19 cellular contexts compared by ENCODE assay signal in the genomic region with DNA sequence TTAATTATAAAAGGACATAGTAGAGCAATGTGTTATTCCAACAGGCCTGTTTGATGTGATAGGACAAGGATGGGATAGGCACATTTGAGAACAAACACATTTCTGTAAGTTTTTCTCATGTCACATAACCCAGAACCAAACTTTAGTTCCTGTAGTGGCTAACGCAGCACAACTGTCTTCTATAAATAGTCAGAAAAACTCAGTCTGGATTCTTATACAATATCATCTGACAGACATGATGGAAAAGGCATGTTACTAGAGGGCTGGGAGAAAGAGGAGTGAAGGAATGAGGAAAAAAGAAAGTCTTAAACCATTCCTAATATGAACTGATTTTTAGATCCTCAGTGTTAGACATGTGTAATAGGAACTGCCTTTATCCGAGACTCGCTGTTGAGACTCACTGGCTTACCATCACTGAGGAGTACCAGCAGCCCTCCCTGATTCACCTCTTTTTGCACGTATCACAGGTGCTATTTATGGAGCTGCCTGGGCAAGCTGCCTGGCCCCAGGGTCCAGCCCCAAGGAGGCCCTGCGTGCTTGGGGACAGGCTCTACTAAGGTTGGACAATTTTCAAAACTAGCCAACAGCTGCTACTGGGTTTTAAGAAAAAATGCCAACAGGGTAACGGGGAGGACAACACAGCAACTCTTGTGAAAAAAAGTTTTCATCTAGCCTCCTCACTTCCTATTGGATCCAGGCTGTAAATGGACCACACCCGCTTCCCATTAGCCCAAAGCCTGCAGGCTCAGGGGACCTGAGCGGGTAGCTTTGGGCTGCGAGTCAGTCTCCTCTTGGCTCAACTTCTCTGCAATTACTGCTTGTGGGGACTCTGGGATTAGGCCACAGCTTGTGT. TPM values are rescaled to one million over a fixed set of nuclear protein-coding genes. Genes with fewer than 3 reads are reported as not detected.
DNase-seq lines count a peak whose midpoint lies in the region; ATAC-seq and TF ChIP-seq lines count a peak whose summit lies in the region.
"Had no signal": no experiment of that assay in that cellular context is flagged by ENCODE, and none has a peak within 500 bp of the region (broad histone marks: within the 10 kb centered on the region; RNA-seq: fewer than 3 reads in every experiment).

No MANE protein-coding gene starts in this region.

- no peaks in the 10 kb centered on the region for H3K4me1 Mint-ChIP-seq in activated CD4-positive, alpha-beta memory T cell treated with anti-CD3 and anti-CD28 coated beads for 36 hours (ENCODE audit: low read depth)
- H3K4me1 Mint-ChIP-seq: natural killer cell had no signal

- H3K27ac ChIP-seq in GM23248 (no peak overlapping the region), mammary epithelial cell (ENCODE audit: insufficient read depth, low read depth, low read length) (no peak overlapping the region), gastrocnemius medialis (peak overlapping the region; percentile 79 to 83 (median 80))

- H3K27me3 Mint-ChIP-seq in activated CD4-positive, alpha-beta memory T cell treated with anti-CD3 and anti-CD28 coated beads for 36 hours, result no peaks in the 10 kb centered on the region

- H3K4me1 ChIP-seq in GM23248 (ENCODE audit: insufficient read depth) (no peaks in the 10 kb centered on the region; the same call in 1 of the 2 replicates), mammary epithelial cell (ENCODE audit: insufficient read depth, low read length) (no peaks in the 10 kb centered on the region), gastrocnemius medialis (peaks cover 35 to 39% of the 10 kb centered on the region in 2 donors)

- POLR2A ChIA-PET in activated CD4-positive, alpha-beta memory T cell treated with anti-CD3 and anti-CD28 coated beads for 36 hours (lab: Charles Lee), result no interaction called here

- DNase-seq in GM23248 (peak; percentile 47), mammary epithelial cell (no peak), left cardiac atrium (peak; percentile 35), gastrocnemius medialis (peak; percentile 35 to 83), GM19240 (ENCODE audit: insufficient read length, low spot score) (no peak), SHP77 (lab: John Stamatoyannopoulos, UW) (no peak)
- no peak for DNase-seq in activated CD4-positive, alpha-beta memory T cell treated with anti-CD3 and anti-CD28 coated beads for 36 hours
- DNase-seq: activated CD4-positive, alpha-beta T cell treated with anti-CD3 and anti-CD28 coated beads for 1 hour; activated CD8-positive, alpha-beta memory T cell treated with anti-CD3 and anti-CD28 coated beads, Interleukin-2, amount 50 U/mL, for 48 hours; activated naive CD4-positive, alpha-beta T cell treated with anti-CD3 and anti-CD28 coated beads, Interleukin-2, amount 50 U/mL, for 16 hours; H7; hippocampal formation; natural killer cell; NCI-H146; NCI-H510A treated with DMSO at 0.1 percent for 48 hours had no signal

- BruUV-seq in mammary epithelial cell (replicated peaks; lab: Mats Ljungman, UMichigan), result no TSS peak

- TF ChIP-seq CTCF in mammary epithelial cell (conservative IDR thresholded peaks at IDR 0.05 in 1 of 2, IDR thresholded peaks at IDR 0.05 in 1 of 2; ENCODE audit: extremely low read depth in 1 of 2, insufficient read depth in 1 of 2, low read depth in 1 of 2, low read length in 2 of 2) (no peak), gastrocnemius medialis (IDR thresholded peaks at IDR 0.05 in 4 of 5, conservative IDR thresholded peaks at IDR 0.05 in 1 of 5) (no peak)

- H3K4me2 ChIP-seq in GM23248 (ENCODE audit: unreplicated experiment), result no peak overlapping the region
- H3K4me2 ChIP-seq in mammary epithelial cell (ENCODE audit: insufficient read depth, low read depth, low read length), result no peak overlapping the region
- H3K4me2 ChIP-seq: smooth muscle cell had no signal

- no peaks in the 10 kb centered on the region for H3K9me3 Mint-ChIP-seq in activated CD4-positive, alpha-beta memory T cell treated with anti-CD3 and anti-CD28 coated beads for 36 hours
- H3K9me3 Mint-ChIP-seq: natural killer cell; stimulated activated naive CD8-positive, alpha-beta T cell treated with anti-CD3 and anti-CD28 coated beads, Interleukin-15, Interleukin-2, amounts not matched to agents 100 ng/mL and 50 ng/mL, for 24 hours had no signal

- dilution Hi-C loops in mammary epithelial cell (cut with HindIII; ENCODE audit: low sequenced_read_pairs), result loop anchor here (5.0 kb wide), 1 partner anchor 41 kb away; no protein-coding TSS in a partner anchor

- H3K4me3 Mint-ChIP-seq in activated CD4-positive, alpha-beta memory T cell treated with anti-CD3 and anti-CD28 coated beads for 36 hours, result no peak overlapping the region
- H3K4me3 Mint-ChIP-seq: natural killer cell; stimulated activated naive CD8-positive, alpha-beta T cell treated with anti-CD3 and anti-CD28 coated beads, Interleukin-15, Interleukin-2, amounts not matched to agents 100 ng/mL and 50 ng/mL, for 24 hours had no signal

- H3K27me3 ChIP-seq in GM23248 (replicated peaks; ENCODE audit: insufficient read depth), result no peaks in the 10 kb centered on the region
- H3K27me3 ChIP-seq in mammary epithelial cell (ENCODE audit: insufficient read depth, low read length), result no peaks in the 10 kb centered on the region
- H3K27me3 ChIP-seq in gastrocnemius medialis, result no peaks in the 10 kb centered on the region

- no peaks in the 10 kb centered on the region for H3K36me3 Mint-ChIP-seq in activated CD4-positive, alpha-beta memory T cell treated with anti-CD3 and anti-CD28 coated beads for 36 hours
- H3K36me3 Mint-ChIP-seq: natural killer cell had no signal

- H3K4me3 ChIP-seq in GM23248, result no peak overlapping the region
- H3K4me3 ChIP-seq in mammary epithelial cell (replicated peaks in 1 of 3; ENCODE audit: insufficient read depth in 1 of 3, low read depth in 2 of 3, low read length in 3 of 3), result no peak overlapping the region
- peak overlapping the region; percentile 2 to 26 (median 20) for H3K4me3 ChIP-seq in gastrocnemius medialis
- H3K4me3 ChIP-seq: smooth muscle cell had no signal

- H3K9ac ChIP-seq in GM23248 (no peak overlapping the region), mammary epithelial cell (ENCODE audit: insufficient read depth, low read length) (no peak overlapping the region)

- in situ Hi-C loops in GM23248 (cut with MboI), result no loop called here
- in situ Hi-C loops in mammary epithelial cell (cut with MboI; ENCODE audit: low sequenced_read_pairs in 2 of 2), result no loop called here
- in situ Hi-C loops in gastrocnemius medialis (cut with MboI; ENCODE audit: low sequenced_read_pairs in 4 of 4), result no loop called here

- H3K9me3 ChIP-seq in GM23248 (ENCODE audit: low read depth) (no peaks in the 10 kb centered on the region), mammary epithelial cell (replicated peaks; ENCODE audit: insufficient read depth, low read length) (no peaks in the 10 kb centered on the region), gastrocnemius medialis (no peaks in the 10 kb centered on the region)

- 21 to 22% methylated on average over 9 of the region's 9 CpGs for WGBS in GM23248 (ENCODE audit: low coverage in 1 of 2, low lambda C conversion rate in 2 of 2, missing lambda C conversion rate in 2 of 2), 2 experiments
- 75% methylated on average over 9 of the region's 9 CpGs for WGBS in mammary epithelial cell (ENCODE audit: low coverage, missing lambda C conversion rate)

- CTCF ChIA-PET in mammary epithelial cell (lab: Charles Lee; ENCODE audit: low non-redundant PET), result no interaction called here
- CTCF ChIA-PET in activated CD4-positive, alpha-beta memory T cell treated with anti-CD3 and anti-CD28 coated beads for 36 hours (lab: Charles Lee), result no interaction called here

- H2AFZ ChIP-seq in GM23248 (no peak overlapping the region; the same call in 1 of the 2 replicates), mammary epithelial cell (ENCODE audit: low read depth, low read length) (peak overlapping the region; percentile 25)

- peak in 1 of 2 donors; percentile 42 for TF ChIP-seq POLR2A in gastrocnemius medialis (IDR thresholded peaks at IDR 0.05)

- ATAC-seq in left cardiac atrium (peak; percentile 88 to 91), gastrocnemius medialis (peak; percentile 84 to 86), GM19351 (IDR thresholded peaks at IDR 0.05; ENCODE audit: unreplicated experiment) (no peak)
- ATAC-seq: left lobe of liver, natural killer cell had no signal

- no peaks in the 10 kb centered on the region for H3K9me2 ChIP-seq in GM23248 (ENCODE audit: insufficient read depth)

- no peak overlapping the region for H3K27ac Mint-ChIP-seq in activated CD4-positive, alpha-beta memory T cell treated with anti-CD3 and anti-CD28 coated beads for 36 hours
- H3K27ac Mint-ChIP-seq: natural killer cell; stimulated activated naive CD8-positive, alpha-beta T cell treated with anti-CD3 and anti-CD28 coated beads, Interleukin-15, Interleukin-2, amounts not matched to agents 100 ng/mL and 50 ng/mL, for 24 hours had no signal

- H3K36me3 ChIP-seq in GM23248 (ENCODE audit: low read depth), result no peaks in the 10 kb centered on the region
- no peaks in the 10 kb centered on the region for H3K36me3 ChIP-seq in mammary epithelial cell (ENCODE audit: insufficient read depth, low read length)
- H3K36me3 ChIP-seq in gastrocnemius medialis, result no peaks in the 10 kb centered on the region

- H3F3A ChIP-seq in GM23248 (ENCODE audit: insufficient read depth), result no peaks in the 10 kb centered on the region

- intact Hi-C loops in mammary epithelial cell (cut with micrococcal nuclease) (no loop called here), left cardiac atrium (cut with DNase I) (no loop called here), gastrocnemius medialis (cut with DNase I; ENCODE audit: low total_unique reads) (loop anchor here (1.0 kb wide), 1 partner anchor 120 kb away; no protein-coding TSS in a partner anchor)
- intact Hi-C loops in activated CD4-positive, alpha-beta memory T cell treated with anti-CD3 and anti-CD28 coated beads for 36 hours (cut with micrococcal nuclease), result no loop called here

- H4K20me1 ChIP-seq in GM23248 (ENCODE audit: insufficient read depth), result no peaks in the 10 kb centered on the region
- no peaks in the 10 kb centered on the region for H4K20me1 ChIP-seq in mammary epithelial cell (ENCODE audit: insufficient read depth, low read length)

- H3K79me2 ChIP-seq in GM23248 (ENCODE audit: insufficient read depth) (no peaks in the 10 kb centered on the region), mammary epithelial cell (ENCODE audit: insufficient read depth, low read length) (no peaks in the 10 kb centered on the region)

RNA-seq across cellular contexts. Expression of a gene that starts 30.7 kb away (rescaled TPM):
- 204 and 214 TPM in 2 replicates for total RNA-seq in GM23248 (2014; rRNA removed; shearing (Covaris generic))
- 156 and 165 TPM in 2 replicates for polyA plus RNA-seq in GM23248 (2016; fragmentation: Nextera tagmentation; extraction: Ambion mirVana)
- total RNA-seq in mammary epithelial cell, result 100 to 1,000 TPM; 166 to 276 TPM
- polyA plus RNA-seq in mammary epithelial cell, result 229 TPM
- polyA minus RNA-seq in mammary epithelial cell, result 119 TPM
- 100 to 1,000 TPM; 103 to 122 TPM for total RNA-seq in left cardiac atrium
- 100 to 1,000 TPM; 249 to 353 (median 311) TPM for total RNA-seq in gastrocnemius medialis
- 100 to 1,000 TPM; 388 to 398 TPM for total RNA-seq in activated CD4-positive, alpha-beta memory T cell treated with anti-CD3 and anti-CD28 coated beads for 36 hours

Comparison
In these comparisons a context has a peak if more than half of its experiments do, and no peak if none do; other contexts are left out.
1. DNase-seq: peak in GM23248 (single experiment), left cardiac atrium (single experiment) and gastrocnemius medialis (2 of 2); none in mammary epithelial cell (single experiment), GM19240 (single experiment), activated CD4-positive, alpha-beta memory T cell treated with anti-CD3 and anti-CD28 coated beads for 36 hours (single experiment) and SHP77 (0 of 2).
2. H3K27ac ChIP-seq: peak in gastrocnemius medialis (4 of 4); none in GM23248 (single experiment) and mammary epithelial cell (single experiment).
3. H3K4me3 ChIP-seq: peak in gastrocnemius medialis (4 of 4); none in GM23248 (single experiment) and mammary epithelial cell (0 of 3).